16 cellular contexts compared by ENCODE assay signal in genomic region chr3:25895031-25895430, GRCh38.
"Had no signal": no experiment of that assay in that cellular context is flagged by ENCODE, and none has a peak within 500 bp of the region (broad histone marks: within the 10 kb centered on the region; RNA-seq: fewer than 3 reads in every experiment).

No MANE protein-coding gene starts in this region.

- H3K36me3 ChIP-seq: MG63 had no signal

- H3K9ac ChIP-seq: KMS-11, SK-N-SH had no signal

- H3K27ac ChIP-seq: KMS-11, RWPE1 had no signal

- H3K9me3 ChIP-seq: MG63, SK-N-SH had no signal

- DNase-seq: MG63, NCI-H1092, NCI-H1436, NCI-H187, NCI-H2029, NCI-H2081 treated with DMSO at 0.1 percent for 48 hours, NCI-H2171, NCI-H446, NCI-H510A, NCI-H524 treated with DMSO at 0.1 percent for 48 hours, SHP77, SK-N-SH, SW 1271, T-cell had no signal

- H3K4me3 ChIP-seq: MG63 had no signal

- H3K27me3 ChIP-seq: MG63 had no signal

- H3K4me2 ChIP-seq: KMS-11, SK-N-SH had no signal

- ATAC-seq: T-cell had no signal
